Comparison of ENCODE assay signal across 10 cellular contexts in genomic region chr16:81997738-81998137, GRCh38. TPM values are rescaled to one million over a fixed set of nuclear protein-coding genes. Genes with fewer than 3 reads are reported as not detected.
DNase-seq lines count a peak whose midpoint lies in the region; ATAC-seq and TF ChIP-seq lines count a peak whose summit lies in the region.
"Had no signal": no experiment of that assay in that cellular context is flagged by ENCODE, and none has a peak within 500 bp of the region (broad histone marks: within the 10 kb centered on the region; RNA-seq: fewer than 3 reads in every experiment).

No MANE protein-coding gene starts in this region.

- H3K9me3 ChIP-seq in suprapubic skin, result no peaks in the 10 kb centered on the region
- H3K9me3 ChIP-seq in ascending aorta, result no peaks in the 10 kb centered on the region

- TF ChIP-seq POLR2A in suprapubic skin (IDR thresholded peaks at IDR 0.05), result no peak

- WGBS in suprapubic skin, result 14% methylated on average over 2 of the region's 2 CpGs

- peaks cover 9% of the 10 kb centered on the region for H3K36me3 ChIP-seq in suprapubic skin
- no peaks in the 10 kb centered on the region for H3K36me3 ChIP-seq in ascending aorta

- H3K4me3 ChIP-seq in astrocyte of the cerebellum (ENCODE audit: low read depth, low read length) (no peak overlapping the region), suprapubic skin (no peak overlapping the region), ascending aorta (no peak overlapping the region)

- no peaks in the 10 kb centered on the region for H3K27me3 ChIP-seq in suprapubic skin
- H3K27me3 ChIP-seq in ascending aorta, result no peaks in the 10 kb centered on the region

- no peak for TF ChIP-seq EP300 in suprapubic skin (IDR thresholded peaks at IDR 0.05)

- H3K4me1 ChIP-seq in suprapubic skin, result peaks cover 20% of the 10 kb centered on the region
- peaks cover 0 to 3% of the 10 kb centered on the region in 2 donors for H3K4me1 ChIP-seq in ascending aorta

- H3K27ac ChIP-seq in suprapubic skin, result peak overlapping the region; percentile 55
- no peak overlapping the region for H3K27ac ChIP-seq in ascending aorta

- no peak for TF ChIP-seq CTCF in astrocyte of the cerebellum (IDR thresholded peaks at IDR 0.05; ENCODE audit: low read depth, low read length, missing control alignments)
- TF ChIP-seq CTCF in suprapubic skin (IDR thresholded peaks at IDR 0.05), result no peak
- TF ChIP-seq CTCF in ascending aorta (IDR thresholded peaks at IDR 0.05), result no peak

- intact Hi-C loops in ascending aorta (cut with DNase I), result no loop called here

- in situ Hi-C loops in astrocyte of the cerebellum (cut with HindIII; ENCODE audit: low sequenced_read_pairs), result no loop called here

- DNase-seq in HCEC 1CT (peak; percentile 80), astrocyte of the cerebellum (ENCODE audit: low read depth) (peak; percentile 66), iris pigment epithelial cell (ENCODE audit: low read depth) (peak; percentile 84), suprapubic skin (ENCODE audit: low spot score in 2 of 2) (no peak), ascending aorta (ENCODE audit: low spot score in 2 of 2) (no peak), NCI-H510A treated with DMSO at 0.1 percent for 48 hours (lab: John Stamatoyannopoulos, UW) (no peak)
- DNase-seq: activated CD4-positive, alpha-beta T cell treated with anti-CD3 and anti-CD28 coated beads for 36 hours; glutamatergic neuron had no signal

- ATAC-seq in HG03354 (IDR thresholded peaks at IDR 0.05; ENCODE audit: poor library complexity, severe bottlenecking, unreplicated experiment) (no peak), GM21515 (IDR thresholded peaks at IDR 0.05; ENCODE audit: unreplicated experiment) (no peak)
- ATAC-seq: activated CD4-positive, alpha-beta T cell treated with anti-CD3 and anti-CD28 coated beads for 36 hours had no signal

RNA-seq across cellular contexts. Expression of gene SDR42E1, which starts 13.5 kb away (rescaled TPM):
- total RNA-seq in suprapubic skin, result 10 to 100 TPM; 21.5 to 34.6 (median 28.3) TPM
- total RNA-seq in ascending aorta, result 0.11 TPM

RNA-seq across cellular contexts. Expression of gene HSD17B2, which starts 37.3 kb away (rescaled TPM):
- total RNA-seq in suprapubic skin, result 10 to 100 TPM in 1 of 4 donors, 1 to 10 TPM in 3; 2.7 to 10.6 (median 4.0) TPM
- not detected for total RNA-seq in ascending aorta
- total RNA-seq: activated CD4-positive, alpha-beta T cell treated with anti-CD3 and anti-CD28 coated beads for 36 hours had no signal

Comparison
In these comparisons a context has a peak if more than half of its experiments do, and no peak if none do; other contexts are left out.
1. DNase-seq: peak in HCEC 1CT (single experiment), astrocyte of the cerebellum (single experiment) and iris pigment epithelial cell (single experiment); none in suprapubic skin (0 of 2), ascending aorta (0 of 2) and NCI-H510A treated with DMSO at 0.1 percent for 48 hours (single experiment).
2. RNA of gene SDR42E1, which starts 13.5 kb away (total RNA-seq): 21.5 to 34.6 TPM in suprapubic skin; 0.11 TPM in ascending aorta (single experiment); every median in the first group is over 10 times any median in the second.